20 cellular contexts compared by ENCODE assay signal in the genomic region with DNA sequence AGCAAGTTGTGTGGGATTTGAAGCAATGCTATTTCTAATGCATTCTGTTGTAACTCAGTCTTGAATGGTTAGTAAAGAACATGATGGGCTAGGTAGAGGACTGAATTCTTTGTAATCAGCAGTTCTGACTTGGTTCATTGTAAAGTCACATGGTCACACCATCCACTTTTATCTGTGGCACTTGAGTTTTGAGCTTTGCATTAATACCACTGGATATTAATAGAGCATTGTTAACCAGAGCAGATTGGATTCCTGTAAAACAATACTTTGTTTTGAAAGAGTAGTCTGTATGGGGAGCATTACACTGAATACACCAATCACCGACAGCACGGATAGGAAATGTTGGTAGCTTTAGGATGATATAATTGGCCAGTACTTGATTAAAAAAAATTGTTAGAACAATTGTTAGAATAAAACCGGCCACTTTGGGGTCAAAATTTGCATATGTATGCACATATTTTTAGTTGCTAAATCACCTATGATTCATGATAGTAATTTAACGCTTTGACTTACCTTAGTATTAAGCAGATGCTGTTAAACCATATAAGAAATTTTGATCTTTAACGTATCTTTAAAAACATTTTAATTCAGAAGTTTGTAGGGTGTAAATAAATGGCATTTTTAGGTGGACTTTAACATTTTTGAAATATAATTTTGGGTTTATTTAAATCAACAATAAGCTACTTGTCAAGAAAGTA. TPM values are rescaled to one million over a fixed set of nuclear protein-coding genes. Genes with fewer than 3 reads are reported as not detected.
DNase-seq lines count a peak whose midpoint lies in the region; ATAC-seq, FAIRE-seq and TF ChIP-seq lines count a peak whose summit lies in the region.
"Had no signal": no experiment of that assay in that cellular context is flagged by ENCODE, and none has a peak within 500 bp of the region (broad histone marks: within the 10 kb centered on the region; RNA-seq: fewer than 3 reads in every experiment).

No MANE protein-coding gene starts in this region.

- peaks cover 24% of the 10 kb centered on the region for H3K9me3 Mint-ChIP-seq in WTC11

- ATAC-seq in left ventricle myocardium superior (peak; percentile 94), gastrocnemius medialis (peak; percentile 52 to 73), WTC11 (no peak)

- no peaks in the 10 kb centered on the region for H3K36me3 ChIP-seq in gastrocnemius medialis
- H3K36me3 ChIP-seq: HAP-1 had no signal

- H3K4me3 ChIP-seq in gastrocnemius medialis: peak overlapping the region in 2 of 4 donors; percentile 14 to 22
- H3K4me3 ChIP-seq: HAP-1, SJSA1 had no signal

- intact Hi-C loops in left ventricle myocardium superior (cut with micrococcal nuclease) (no loop called here), gastrocnemius medialis (cut with DNase I; ENCODE audit: low total_unique reads) (no loop called here), posterior cingulate gyrus (cut with DNase I) (no loop called here)

- H3K4me1 ChIP-seq in gastrocnemius medialis: peaks cover 29 to 43% of the 10 kb centered on the region in 2 donors

- no peaks in the 10 kb centered on the region; the same call in 1 of the 2 replicates for H3K27me3 Mint-ChIP-seq in WTC11 (ENCODE audit: low read depth)

- H3K4me1 Mint-ChIP-seq in WTC11: no peaks in the 10 kb centered on the region

- peak; percentile 14 for FAIRE-seq in GM12892 (lab: Jason Lieb, UNC)

- POLR2A ChIA-PET in GM10248 (lab: Yijun Ruan, JAX) (no interaction called here), WTC11 (lab: Charles Lee) (interaction anchor here (0.6 kb wide), 1 partner anchor 212 kb away, joined by 8 read pairs; no protein-coding TSS in a partner anchor)

- no peak for DNase-seq in GM12892 (ENCODE audit: insufficient read length)
- peak; percentile 29 for DNase-seq in SK-MEL-5 (ENCODE audit: low read depth, low spot score)
- no peak for DNase-seq in left ventricle myocardium superior
- DNase-seq in gastrocnemius medialis: no peak
- DNase-seq in posterior cingulate gyrus: no peak
- no peak for DNase-seq in GM10248 (ENCODE audit: extremely low spot score)
- no peak for DNase-seq in WTC11 (ENCODE audit: low spot score)
- DNase-seq: C1 segment of cervical spinal cord; DMS153; EL; MV-4-11; NCI-H1417 treated with DMSO at 0.1 percent for 48 hours; NCI-H2029; NCI-H226; NCI-H69; NK-92 treated with Interleukin-12 subunit alpha and Interleukin-12 subunit beta, amount 100 ng/mL, for 24 hours; OCI-M1; RPMI8226 had no signal

- H3K4me3 Mint-ChIP-seq in WTC11: no peak overlapping the region

- TF ChIP-seq CTCF in gastrocnemius medialis (IDR thresholded peaks at IDR 0.05 in 4 of 5, conservative IDR thresholded peaks at IDR 0.05 in 1 of 5): no peak
- no peak for TF ChIP-seq CTCF in GM10248 (IDR thresholded peaks at IDR 0.05; ENCODE audit: control extremely low read depth, extremely low read depth, low read depth, missing control alignments)
- TF ChIP-seq CTCF in WTC11 (IDR thresholded peaks at IDR 0.05): no peak

- no peaks in the 10 kb centered on the region for H3K27me3 ChIP-seq in gastrocnemius medialis
- H3K27me3 ChIP-seq: SJSA1 had no signal

- no peak overlapping the region for H3K27ac Mint-ChIP-seq in WTC11

- CTCF ChIA-PET in GM10248 (lab: Yijun Ruan, JAX): interaction anchor here (0.7 to 3.3 kb wide), 9 partner anchors 8 to 397 kb away, joined by 3 to 9 read pairs (median 5); no protein-coding TSS in a partner anchor
- CTCF ChIA-PET in WTC11 (lab: Charles Lee): no interaction called here

- peaks cover 0 to 3% (median 2%) of the 10 kb centered on the region in 3 donors for H3K9me3 ChIP-seq in gastrocnemius medialis
- H3K9me3 ChIP-seq: SJSA1 had no signal

- in situ Hi-C loops in SK-MEL-5 (cut with HindIII; ENCODE audit: low pct_unique_long_range_greater_than_20kb, low sequenced_read_pairs) (no loop called here), gastrocnemius medialis (cut with MboI; ENCODE audit: low sequenced_read_pairs in 4 of 4) (no loop called here)

- peaks cover 23% of the 10 kb centered on the region for H3K36me3 Mint-ChIP-seq in WTC11

- TF ChIP-seq POLR2A in GM12892 (IDR thresholded peaks at IDR 0.05; ENCODE audit: low read depth, low read length) (no peak), gastrocnemius medialis (IDR thresholded peaks at IDR 0.05) (no peak)

- peak overlapping the region in 3 of 4 donors; percentile 28 to 49 (median 37) for H3K27ac ChIP-seq in gastrocnemius medialis
- H3K27ac ChIP-seq: SJSA1 had no signal

TF ChIP-seq in WTC11, 78 proteins besides CTCF, POLR2A, EP300 and RAD21:
- TF ChIP-seq ZNF317 (CRISPR knock-in tag; IDR thresholded peaks at IDR 0.05; ENCODE audit: borderline replicate concordance, low read depth): no peak
- no peak for TF ChIP-seq NFE2L1 (CRISPR knock-in tag; IDR thresholded peaks at IDR 0.05)
- TF ChIP-seq, protein P1, sequence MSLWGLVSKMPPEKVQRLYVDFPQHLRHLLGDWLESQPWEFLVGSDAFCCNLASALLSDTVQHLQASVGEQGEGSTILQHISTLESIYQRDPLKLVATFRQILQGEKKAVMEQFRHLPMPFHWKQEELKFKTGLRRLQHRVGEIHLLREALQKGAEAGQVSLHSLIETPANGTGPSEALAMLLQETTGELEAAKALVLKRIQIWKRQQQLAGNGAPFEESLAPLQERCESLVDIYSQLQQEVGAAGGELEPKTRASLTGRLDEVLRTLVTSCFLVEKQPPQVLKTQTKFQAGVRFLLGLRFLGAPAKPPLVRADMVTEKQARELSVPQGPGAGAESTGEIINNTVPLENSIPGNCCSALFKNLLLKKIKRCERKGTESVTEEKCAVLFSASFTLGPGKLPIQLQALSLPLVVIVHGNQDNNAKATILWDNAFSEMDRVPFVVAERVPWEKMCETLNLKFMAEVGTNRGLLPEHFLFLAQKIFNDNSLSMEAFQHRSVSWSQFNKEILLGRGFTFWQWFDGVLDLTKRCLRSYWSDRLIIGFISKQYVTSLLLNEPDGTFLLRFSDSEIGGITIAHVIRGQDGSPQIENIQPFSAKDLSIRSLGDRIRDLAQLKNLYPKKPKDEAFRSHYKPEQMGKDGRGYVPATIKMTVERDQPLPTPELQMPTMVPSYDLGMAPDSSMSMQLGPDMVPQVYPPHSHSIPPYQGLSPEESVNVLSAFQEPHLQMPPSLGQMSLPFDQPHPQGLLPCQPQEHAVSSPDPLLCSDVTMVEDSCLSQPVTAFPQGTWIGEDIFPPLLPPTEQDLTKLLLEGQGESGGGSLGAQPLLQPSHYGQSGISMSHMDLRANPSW (CRISPR knock-in tag; conservative IDR thresholded peaks at IDR 0.05; ENCODE audit: low read depth): no peak

RNA-seq across cellular contexts. Expression of gene SLC12A2, which starts 17.4 kb away (rescaled TPM):
- polyA plus RNA-seq in GM12892 (2012; ENCODE audit: missing spikeins): 8.6 TPM
- 27.0 and 28.2 TPM in 2 replicates for total RNA-seq in SK-MEL-5 (2014; rRNA removed; shearing (Covaris generic))
- 15.2 and 21.0 TPM in 2 replicates for polyA plus RNA-seq in SK-MEL-5 (2015; cell fraction: cytosol; rRNA removed)
- 25.2 and 28.1 TPM in 2 replicates for polyA plus RNA-seq in SK-MEL-5 (2015; cell fraction: nucleus; rRNA removed)
- total RNA-seq in left ventricle myocardium superior: 11.0 TPM
- 10 to 100 TPM; 11.6 to 21.0 (median 17.2) TPM for total RNA-seq in gastrocnemius medialis
- 8.4 to 10.6 TPM (median 10.2 TPM) in 3 replicates for total RNA-seq in WTC11 (2021)
